13 cellular contexts compared by ENCODE assay signal in the genomic region with DNA sequence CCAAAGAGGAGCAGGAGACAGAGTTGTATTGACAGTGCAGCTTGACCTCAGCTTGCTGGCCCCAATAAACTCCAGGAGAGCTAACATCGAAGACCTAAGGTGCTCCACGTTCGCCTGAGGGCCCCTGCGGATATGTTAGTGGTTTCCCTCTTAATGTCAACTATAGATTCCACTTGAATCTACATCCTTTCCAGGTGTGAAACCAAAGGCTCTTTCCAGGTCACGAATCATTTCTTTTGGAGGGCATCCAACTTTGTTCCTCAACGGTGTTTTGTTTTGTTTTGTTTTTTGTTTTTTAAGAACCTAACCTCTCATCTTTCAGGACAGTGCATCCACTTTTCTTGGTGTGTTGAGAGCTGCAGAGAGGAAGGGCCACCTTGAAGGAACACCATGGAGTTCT.
DNase-seq lines count a peak whose midpoint lies in the region; FAIRE-seq and TF ChIP-seq lines count a peak whose summit lies in the region.
"Had no signal": no experiment of that assay in that cellular context is flagged by ENCODE, and none has a peak within 500 bp of the region (broad histone marks: within the 10 kb centered on the region; RNA-seq: fewer than 3 reads in every experiment).

No MANE protein-coding gene starts in this region.

- TF ChIP-seq CTCF in mesothelial cell of epicardium (IDR thresholded peaks at IDR 0.05; ENCODE audit: unreplicated experiment) (no peak), BE2C (IDR thresholded peaks at IDR 0.05; ENCODE audit: low read depth, low read length) (no peak)

- H3K4me3 ChIP-seq in SJSA1: no peak overlapping the region
- no peak overlapping the region for H3K4me3 ChIP-seq in BE2C (ENCODE audit: low read depth, low read length)
- H3K4me3 ChIP-seq: skin epidermis, tibial artery had no signal

- H3K27me3 Mint-ChIP-seq in mesothelial cell of epicardium (ENCODE audit: low read depth): no peaks in the 10 kb centered on the region
- peaks cover 32% of the 10 kb centered on the region for H3K27me3 Mint-ChIP-seq in T-helper 2 cell treated with Interferon-gamma antibody and Interleukin-4, amounts not matched to agents 5 μg/mL and 100 μg/mL, for 36 hours (ENCODE audit: low read depth)
- H3K27me3 Mint-ChIP-seq: naive thymus-derived CD8-positive, alpha-beta T cell had no signal

- DNase-seq in GM12891 (ENCODE audit: insufficient read length, low spot score) (no peak), SJSA1 (ENCODE audit: low read depth in 1 of 2, low spot score in 2 of 2) (no peak), mesothelial cell of epicardium (ENCODE audit: low spot score in 2 of 2, unreplicated experiment in 2 of 2) (no peak), BE2C (no peak), SKM-1 treated with dmso at 0.1 percent for 144 hours (lab: John Stamatoyannopoulos, UW; ENCODE audit: unreplicated experiment) (no peak)
- DNase-seq in T-helper 2 cell treated with Interferon-gamma antibody and Interleukin-4, amounts not matched to agents 5 μg/mL and 100 μg/mL, for 36 hours (ENCODE audit: low spot score): no peak
- DNase-seq: Calu3; foreskin fibroblast; naive thymus-derived CD8-positive, alpha-beta T cell; tibial artery had no signal

- H3K27ac ChIP-seq in SJSA1: peak overlapping the region; percentile 54
- H3K27ac ChIP-seq: tibial artery had no signal

- no peaks in the 10 kb centered on the region for H3K36me3 Mint-ChIP-seq in mesothelial cell of epicardium
- H3K36me3 Mint-ChIP-seq in T-helper 2 cell treated with Interferon-gamma antibody and Interleukin-4, amounts not matched to agents 5 μg/mL and 100 μg/mL, for 36 hours (ENCODE audit: low read depth): no peaks in the 10 kb centered on the region
- H3K36me3 Mint-ChIP-seq: naive thymus-derived CD8-positive, alpha-beta T cell had no signal

- peaks cover 57% of the 10 kb centered on the region for H3K4me1 Mint-ChIP-seq in mesothelial cell of epicardium
- H3K4me1 Mint-ChIP-seq in T-helper 2 cell treated with Interferon-gamma antibody and Interleukin-4, amounts not matched to agents 5 μg/mL and 100 μg/mL, for 36 hours (ENCODE audit: low read depth): peaks cover 25% of the 10 kb centered on the region

- no peak overlapping the region for H3K4me3 Mint-ChIP-seq in mesothelial cell of epicardium
- no peak overlapping the region for H3K4me3 Mint-ChIP-seq in T-helper 2 cell treated with Interferon-gamma antibody and Interleukin-4, amounts not matched to agents 5 μg/mL and 100 μg/mL, for 36 hours
- H3K4me3 Mint-ChIP-seq: naive thymus-derived CD8-positive, alpha-beta T cell had no signal

- H3K36me3 ChIP-seq in SJSA1 (no peaks in the 10 kb centered on the region), BE2C (no peaks in the 10 kb centered on the region)
- H3K36me3 ChIP-seq: tibial artery had no signal

- TF ChIP-seq POLR2A in GM12891 (IDR thresholded peaks at IDR 0.05; ENCODE audit: low read depth, low read length): no peak

- no peak for TF ChIP-seq EP300 in Ishikawa (IDR thresholded peaks at IDR 0.05; ENCODE audit: borderline replicate concordance)

- peaks cover 82% of the 10 kb centered on the region for H3K4me1 ChIP-seq in SJSA1 (replicated peaks)
- H3K4me1 ChIP-seq in BE2C: peaks cover 3% of the 10 kb centered on the region; the same call in 1 of the 2 replicates

- peak overlapping the region; percentile 12 for H3K27ac Mint-ChIP-seq in mesothelial cell of epicardium
- H3K27ac Mint-ChIP-seq in T-helper 2 cell treated with Interferon-gamma antibody and Interleukin-4, amounts not matched to agents 5 μg/mL and 100 μg/mL, for 36 hours: no peak overlapping the region
- H3K27ac Mint-ChIP-seq: activated naive CD4-positive, alpha-beta T cell treated with anti-CD3 and anti-CD28 coated beads, Interleukin-2, amount 50 U/mL, for 72 hours had no signal

- H3K9me3 Mint-ChIP-seq in mesothelial cell of epicardium: no peaks in the 10 kb centered on the region
- H3K9me3 Mint-ChIP-seq in T-helper 2 cell treated with Interferon-gamma antibody and Interleukin-4, amounts not matched to agents 5 μg/mL and 100 μg/mL, for 36 hours: no peaks in the 10 kb centered on the region
- H3K9me3 Mint-ChIP-seq: naive thymus-derived CD8-positive, alpha-beta T cell had no signal

- peak; percentile 23 for FAIRE-seq in GM12891 (lab: Jason Lieb, UNC)

- H3K27me3 ChIP-seq in SJSA1 (replicated peaks): no peaks in the 10 kb centered on the region
- no peaks in the 10 kb centered on the region for H3K27me3 ChIP-seq in BE2C
- H3K27me3 ChIP-seq: tibial artery had no signal

- H3K9me3 ChIP-seq in SJSA1 (replicated peaks): no peaks in the 10 kb centered on the region
- H3K9me3 ChIP-seq in BE2C: no peaks in the 10 kb centered on the region
- H3K9me3 ChIP-seq: tibial artery had no signal

- no peak for TF ChIP-seq RAD21 in Ishikawa (IDR thresholded peaks at IDR 0.05; ENCODE audit: low read depth)

TF ChIP-seq in GM12891, 5 proteins besides CTCF, POLR2A, EP300 and RAD21:
- TF ChIP-seq POU2F2 (IDR thresholded peaks at IDR 0.05; ENCODE audit: low read depth, low read length): no peak
- TF ChIP-seq PAX5 (IDR thresholded peaks at IDR 0.05; ENCODE audit: insufficient read depth, low read length, severe bottlenecking): no peak
- no peak for TF ChIP-seq TAF1 (IDR thresholded peaks at IDR 0.05; ENCODE audit: low read depth, low read length)
- no peak for TF ChIP-seq SPI1 (IDR thresholded peaks at IDR 0.05; ENCODE audit: low read depth, low read length)
- no peak for TF ChIP-seq POLR2AphosphoS5 (IDR thresholded peaks at IDR 0.05; ENCODE audit: low read depth, low read length)

TF ChIP-seq in Ishikawa, 13 proteins besides CTCF, POLR2A, EP300 and RAD21:
- no peak for TF ChIP-seq ZBTB7A (IDR thresholded peaks at IDR 0.05; ENCODE audit: low read depth)
- peak; percentile 25; the same call in 1 of the 2 replicates for TF ChIP-seq NFIC (IDR thresholded peaks at IDR 0.05)
- TF ChIP-seq, protein P1, sequence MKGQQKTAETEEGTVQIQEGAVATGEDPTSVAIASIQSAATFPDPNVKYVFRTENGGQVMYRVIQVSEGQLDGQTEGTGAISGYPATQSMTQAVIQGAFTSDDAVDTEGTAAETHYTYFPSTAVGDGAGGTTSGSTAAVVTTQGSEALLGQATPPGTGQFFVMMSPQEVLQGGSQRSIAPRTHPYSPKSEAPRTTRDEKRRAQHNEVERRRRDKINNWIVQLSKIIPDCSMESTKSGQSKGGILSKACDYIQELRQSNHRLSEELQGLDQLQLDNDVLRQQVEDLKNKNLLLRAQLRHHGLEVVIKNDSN (IDR thresholded peaks at IDR 0.05): no peak
- no peak for TF ChIP-seq CREB1 (IDR thresholded peaks at IDR 0.05; ENCODE audit: low read depth)
